In genomic region chr16:11328172-11329079, GRCh38 we compare ENCODE assay signal across 9 cellular contexts. TPM values are rescaled to one million over a fixed set of nuclear protein-coding genes. Genes with fewer than 3 reads are reported as not detected.
A peak's percentile ranks its signal among the peaks of the same experiment; 100 is the strongest.
DNase-seq lines count a peak whose midpoint lies in the region; ATAC-seq, FAIRE-seq and TF ChIP-seq lines count a peak whose summit lies in the region.
"Had no signal": no experiment of that assay in that cellular context is flagged by ENCODE, and none has a peak within 500 bp of the region (broad histone marks: within the 10 kb centered on the region; RNA-seq: fewer than 3 reads in every experiment).

No MANE protein-coding gene starts in this region.

- H3K4me3 ChIP-seq in endothelial cell of umbilical vein (replicated peaks in 1 of 3; ENCODE audit: insufficient read depth in 1 of 3, low read depth in 1 of 3, low read length in 3 of 3) (no peak overlapping the region), upper lobe of right lung (no peak overlapping the region)

- H3K4ac ChIP-seq in H9 (ENCODE audit: low read depth, low read length), result no peak overlapping the region; the same call in 1 of the 2 replicates

- H3K36me3 Mint-ChIP-seq in H9 (ENCODE audit: insufficient read depth in 1 of 3, low read depth in 3 of 3), result peaks cover 0 to 4% (median 0%) of the 10 kb centered on the region in 3 experiments; a peak in 4 of 7 replicates
- peaks cover 31% of the 10 kb centered on the region for H3K36me3 Mint-ChIP-seq in activated CD4-positive, alpha-beta T cell treated with anti-CD3 and anti-CD28 coated beads, Interleukin-2, amount 10 ng/mL, durations not matched to agents 7 days and 5 days (ENCODE audit: low read depth)
- H3K36me3 Mint-ChIP-seq in naive thymus-derived CD8-positive, alpha-beta T cell, result no peaks in the 10 kb centered on the region

- POLR2A ChIA-PET in activated CD4-positive, alpha-beta T cell treated with anti-CD3 and anti-CD28 coated beads, Interleukin-2, amount 10 ng/mL, durations not matched to agents 7 days and 5 days (lab: Charles Lee), result interaction anchor here (0.9 kb wide), 1 partner anchor 72 kb away, joined by 4 read pairs; the partner anchor contains the start of gene SOCS1
- POLR2A ChIA-PET in endothelial cell of umbilical vein (lab: Charles Lee), result no interaction called here
- POLR2A ChIA-PET in naive thymus-derived CD8-positive, alpha-beta T cell (lab: Charles Lee), result interaction anchor here (0.9 to 1.2 kb wide), 6 partner anchors 9 to 73 kb away, joined by 3 to 5 read pairs (median 3); partner anchors contain the start of gene SOCS1

- DNase-seq in GM12892 (ENCODE audit: insufficient read length) (peak; percentile 78), H9 (peak; percentile 97), LoVo (ENCODE audit: low spot score) (peak; percentile 39), endothelial cell of umbilical vein (ENCODE audit: low read depth, low spot score) (peak; percentile 79), upper lobe of right lung (no peak), DMS153 (lab: John Stamatoyannopoulos, UW) (no peak)
- peak; percentile 75 for DNase-seq in activated CD4-positive, alpha-beta T cell treated with anti-CD3 and anti-CD28 coated beads, Interleukin-2, amount 10 ng/mL, durations not matched to agents 7 days and 5 days
- DNase-seq in naive thymus-derived CD8-positive, alpha-beta T cell, result peak in 9 of 10 donors; percentile 13 to 78 (median 44)

- peak; percentile 92 for FAIRE-seq in GM12892 (lab: Jason Lieb, UNC)
- FAIRE-seq in endothelial cell of umbilical vein (lab: Jason Lieb, UNC), result peak; percentile 99

- H3K27ac Mint-ChIP-seq in H9, result peak overlapping the region; percentile 92 to 98 (median 97)
- peak overlapping the region; percentile 94 for H3K27ac Mint-ChIP-seq in activated CD4-positive, alpha-beta T cell treated with anti-CD3 and anti-CD28 coated beads, Interleukin-2, amount 10 ng/mL, durations not matched to agents 7 days and 5 days
- peak overlapping the region; percentile 61 to 93 (median 78) for H3K27ac Mint-ChIP-seq in naive thymus-derived CD8-positive, alpha-beta T cell

- H3K79me2 ChIP-seq in H9 (ENCODE audit: insufficient read depth, low read length) (no peaks in the 10 kb centered on the region), endothelial cell of umbilical vein (ENCODE audit: control insufficient read depth, insufficient read depth, low read length) (no peaks in the 10 kb centered on the region)

- peak overlapping the region; percentile 85 for H3K18ac ChIP-seq in H9 (ENCODE audit: insufficient read length, low read depth, low read length)

- dilution Hi-C loops in endothelial cell of umbilical vein (cut with MboI; ENCODE audit: extremely low pct_ligation_motif_present, low sequenced_read_pairs), result no loop called here

- BruUV-seq in endothelial cell of umbilical vein (replicated peaks; lab: Mats Ljungman, UMichigan), result no TSS peak

- peak overlapping the region; percentile 65 for H2AK5ac ChIP-seq in H9 (ENCODE audit: insufficient read length, low read length)

- peak overlapping the region; percentile 46 for H3K9ac ChIP-seq in H9 (ENCODE audit: extremely low read depth, insufficient read length, low read length)
- H3K9ac ChIP-seq in endothelial cell of umbilical vein (replicated peaks; ENCODE audit: extremely low read depth, insufficient read depth, low read length), result no peak overlapping the region

- H3K27me3 ChIP-seq in H9 (ENCODE audit: insufficient read depth, low read length) (no peaks in the 10 kb centered on the region), endothelial cell of umbilical vein (ENCODE audit: control insufficient read depth in 2 of 2, insufficient read depth in 2 of 2, low read length in 2 of 2) (peaks cover 0 to 2% of the 10 kb centered on the region in 2 experiments), upper lobe of right lung (no peaks in the 10 kb centered on the region)
- H3K27me3 ChIP-seq: neutrophil had no signal

- H3K9me3 ChIP-seq in H9 (ENCODE audit: control insufficient read depth, low read depth, low read length) (no peaks in the 10 kb centered on the region), endothelial cell of umbilical vein (replicated peaks; ENCODE audit: control insufficient read depth, insufficient read depth, low read length) (no peaks in the 10 kb centered on the region), upper lobe of right lung (no peaks in the 10 kb centered on the region)
- H3K9me3 ChIP-seq: neutrophil had no signal

- peak; percentile 92 to 94 for ATAC-seq in naive thymus-derived CD8-positive, alpha-beta T cell
- peak; percentile 89 for ATAC-seq in upper lobe of right lung

- peak overlapping the region; percentile 39 for H3K56ac ChIP-seq in H9 (ENCODE audit: insufficient read length, low read depth, low read length)

- no peak overlapping the region for H4K8ac ChIP-seq in H9 (replicated peaks; ENCODE audit: insufficient read length, low read depth, low read length)

- H3K4me2 ChIP-seq in H9 (ENCODE audit: insufficient read depth, insufficient read length, low read length), result peak overlapping the region; percentile 58
- H3K4me2 ChIP-seq in endothelial cell of umbilical vein (ENCODE audit: insufficient read depth, low read length), result peak overlapping the region; percentile 62

- H3K23me2 ChIP-seq in H9 (ENCODE audit: insufficient read length, low read depth, low read length, poor library complexity, severe bottlenecking), result peaks cover 4% of the 10 kb centered on the region

- peak overlapping the region; percentile 55 for H3T11ph ChIP-seq in H9 (ENCODE audit: low read length)

- no peak overlapping the region for H2BK15ac ChIP-seq in H9 (ENCODE audit: low read depth, low read length)

- H4K5ac ChIP-seq in H9 (ENCODE audit: insufficient read length, low read depth, low read length), result peak overlapping the region; percentile 93

- no peaks in the 10 kb centered on the region; a peak in 1 of 5 replicates for H3K9me3 Mint-ChIP-seq in H9
- H3K9me3 Mint-ChIP-seq in activated CD4-positive, alpha-beta T cell treated with anti-CD3 and anti-CD28 coated beads, Interleukin-2, amount 10 ng/mL, durations not matched to agents 7 days and 5 days, result peaks cover 2% of the 10 kb centered on the region
- H3K9me3 Mint-ChIP-seq in naive thymus-derived CD8-positive, alpha-beta T cell, result peaks cover 0 to 3% (median 0%) of the 10 kb centered on the region in 9 donors

- H3K4me3 Mint-ChIP-seq in H9, result peak overlapping the region; percentile 31 to 64
- H3K4me3 Mint-ChIP-seq in activated CD4-positive, alpha-beta T cell treated with anti-CD3 and anti-CD28 coated beads, Interleukin-2, amount 10 ng/mL, durations not matched to agents 7 days and 5 days, result peak overlapping the region; percentile 71
- peak overlapping the region; percentile 14 to 83 (median 74) for H3K4me3 Mint-ChIP-seq in naive thymus-derived CD8-positive, alpha-beta T cell

- peak overlapping the region; percentile 53 for H2BK120ac ChIP-seq in H9 (ENCODE audit: low read depth, low read length, poor library complexity, severe bottlenecking)

- H3K4me1 ChIP-seq in H9 (ENCODE audit: insufficient read depth, low read length) (peaks cover 7% of the 10 kb centered on the region; the same call in 1 of the 2 replicates), endothelial cell of umbilical vein (ENCODE audit: control insufficient read depth, extremely low read depth, insufficient read depth, low read length) (peaks cover 13% of the 10 kb centered on the region), upper lobe of right lung (peaks cover 24% of the 10 kb centered on the region)

- H2BK20ac ChIP-seq in H9 (ENCODE audit: low read depth, low read length, poor library complexity, severe bottlenecking), result no peak overlapping the region

- H3K23ac ChIP-seq in H9 (ENCODE audit: insufficient read length, low read depth, low read length), result no peak overlapping the region

- no peaks in the 10 kb centered on the region for H3K36me3 ChIP-seq in endothelial cell of umbilical vein (ENCODE audit: control insufficient read depth in 2 of 2, extremely low read depth in 1 of 2, insufficient read depth in 2 of 2, low read length in 2 of 2)
- no peaks in the 10 kb centered on the region for H3K36me3 ChIP-seq in upper lobe of right lung
- H3K36me3 ChIP-seq: neutrophil had no signal

- H4K20me1 ChIP-seq in H9 (ENCODE audit: control insufficient read depth, insufficient read depth, insufficient read length) (no peaks in the 10 kb centered on the region), endothelial cell of umbilical vein (replicated peaks; ENCODE audit: control insufficient read depth, extremely low read depth, insufficient read depth, low read length) (no peaks in the 10 kb centered on the region)

- no peaks in the 10 kb centered on the region for H3K79me1 ChIP-seq in H9 (ENCODE audit: insufficient read depth, low read depth, low read length, poor library complexity, severe bottlenecking)

- peak overlapping the region; percentile 72; the same call in 1 of the 2 replicates for H3K14ac ChIP-seq in H9 (ENCODE audit: insufficient read depth, low read length)

- CTCF ChIA-PET in activated CD4-positive, alpha-beta T cell treated with anti-CD3 and anti-CD28 coated beads, Interleukin-2, amount 10 ng/mL, durations not matched to agents 7 days and 5 days (lab: Charles Lee), result interaction anchor here (0.6 to 0.7 kb wide), 2 partner anchors 36 kb away, joined by 3 to 4 read pairs; no protein-coding TSS in a partner anchor
- CTCF ChIA-PET in endothelial cell of umbilical vein (lab: Charles Lee), result interaction anchor here (0.6 kb wide), 1 partner anchor 13 kb away, joined by 3 read pairs; no protein-coding TSS in a partner anchor

- peak overlapping the region; percentile 88 for H2BK12ac ChIP-seq in H9 (ENCODE audit: insufficient read length, low read depth, low read length)

- TF ChIP-seq CTCF in H9 (conservative IDR thresholded peaks at IDR 0.05) (no peak), endothelial cell of umbilical vein (IDR thresholded peaks at IDR 0.05; ENCODE audit: extremely low read depth in 1 of 2, insufficient read depth in 1 of 2, low read depth in 1 of 2, low read length in 2 of 2) (no peak), upper lobe of right lung (IDR thresholded peaks at IDR 0.05) (no peak)

- peak overlapping the region; percentile 99 for H3K27ac ChIP-seq in H9 (ENCODE audit: insufficient read length, low read depth, low read length)
- no peak overlapping the region for H3K27ac ChIP-seq in endothelial cell of umbilical vein (ENCODE audit: insufficient read depth, low read depth, low read length)
- peak overlapping the region; percentile 14 for H3K27ac ChIP-seq in upper lobe of right lung
- H3K27ac ChIP-seq: neutrophil had no signal

- H3K27me3 Mint-ChIP-seq in H9 (ENCODE audit: low read depth), result no peaks in the 10 kb centered on the region
- H3K27me3 Mint-ChIP-seq in activated CD4-positive, alpha-beta T cell treated with anti-CD3 and anti-CD28 coated beads, Interleukin-2, amount 10 ng/mL, durations not matched to agents 7 days and 5 days, result no peaks in the 10 kb centered on the region
- H3K27me3 Mint-ChIP-seq in naive thymus-derived CD8-positive, alpha-beta T cell, result no peaks in the 10 kb centered on the region

- no CpG with 5 or more reads among the region's 12 CpGs for WGBS in H9 (ENCODE audit: extremely low coverage, insufficient read length, low lambda C conversion rate)

- H3K4me1 Mint-ChIP-seq in H9, result peaks cover 43 to 46% of the 10 kb centered on the region in 2 experiments
- H3K4me1 Mint-ChIP-seq in activated CD4-positive, alpha-beta T cell treated with anti-CD3 and anti-CD28 coated beads, Interleukin-2, amount 10 ng/mL, durations not matched to agents 7 days and 5 days, result peaks cover 68% of the 10 kb centered on the region
- peaks cover 13 to 59% (median 36%) of the 10 kb centered on the region in 4 donors for H3K4me1 Mint-ChIP-seq in naive thymus-derived CD8-positive, alpha-beta T cell

- intact Hi-C loops in endothelial cell of umbilical vein (cut with micrococcal nuclease), result no loop called here
- intact Hi-C loops in upper lobe of right lung (cut with DNase I), result no loop called here

- peak; percentile 65; the same call in 1 of the 2 replicates for TF ChIP-seq POLR2A in GM12892 (IDR thresholded peaks at IDR 0.05; ENCODE audit: low read depth, low read length)
- no peak for TF ChIP-seq POLR2A in endothelial cell of umbilical vein (IDR thresholded peaks at IDR 0.05; ENCODE audit: low read depth, low read length)

- no peak overlapping the region for H2AFZ ChIP-seq in H9 (ENCODE audit: low read length)
- peak overlapping the region; percentile 7 for H2AFZ ChIP-seq in endothelial cell of umbilical vein (ENCODE audit: low read depth, low read length)

- peak overlapping the region; percentile 60 for H4K91ac ChIP-seq in H9 (ENCODE audit: insufficient read length, low read depth, low read length)

- no peaks in the 10 kb centered on the region for H3K9me1 ChIP-seq in endothelial cell of umbilical vein (replicated peaks; ENCODE audit: control insufficient read depth, extremely low read depth, insufficient read depth, low read length)

- peak overlapping the region; percentile 83 for H2BK5ac ChIP-seq in H9 (ENCODE audit: insufficient read length, low read length)

RNA-seq across cellular contexts. Expression of gene RMI2, which starts 16.8 kb away (rescaled TPM):
- 25.7 TPM for polyA plus RNA-seq in GM12892 (2012; ENCODE audit: missing spikeins)
- 55.7 and 57.6 TPM in 2 replicates for total RNA-seq in H9 (2021)
- total RNA-seq in activated CD4-positive, alpha-beta T cell treated with anti-CD3 and anti-CD28 coated beads, Interleukin-2, amount 10 ng/mL, durations not matched to agents 7 days and 5 days, result 10 to 100 TPM; 53.5 to 55.1 TPM
- total RNA-seq in endothelial cell of umbilical vein, result 7.7 and 11.1 TPM in 2 replicates
- 3.3 and 5.3 TPM in 2 replicates for polyA plus RNA-seq in endothelial cell of umbilical vein
- polyA plus RNA-seq in endothelial cell of umbilical vein (2011; cell fraction: cytosol; rRNA removed), result 4.5 and 5.9 TPM in 2 replicates
- 3.4 and 6.0 TPM in 2 replicates for polyA plus RNA-seq in endothelial cell of umbilical vein (2011; cell fraction: nucleus; rRNA removed)
- polyA plus RNA-seq in endothelial cell of umbilical vein (2012), result 6.7 and 12.5 TPM in 2 replicates
- polyA minus RNA-seq in endothelial cell of umbilical vein, result 4.1 and 5.3 TPM in 2 replicates
- 13.8 TPM for polyA minus RNA-seq in endothelial cell of umbilical vein (2011; cell fraction: cytosol; rRNA and poly(A)+ RNA removed)
- polyA minus RNA-seq in endothelial cell of umbilical vein (2011; cell fraction: nucleus; rRNA and poly(A)+ RNA removed), result 2.7 and 5.0 TPM in 2 replicates
- total RNA-seq in naive thymus-derived CD8-positive, alpha-beta T cell, result 1 to 10 TPM; 2.4 to 2.8 TPM
- polyA plus RNA-seq in naive thymus-derived CD8-positive, alpha-beta T cell, result 10 to 100 TPM in 1 of 3 donors, 1 to 10 TPM in 2; 1.3 to 13.5 (median 7.1) TPM
- total RNA-seq in upper lobe of right lung, result 1.2 TPM

RNA-seq across cellular contexts. Expression of gene PRM1, which starts 47.3 kb away (rescaled TPM):
- not detected for polyA plus RNA-seq in GM12892 (2012; ENCODE audit: missing spikeins)
- total RNA-seq in H9 (2021), result not detected in 2 replicates
- total RNA-seq in activated CD4-positive, alpha-beta T cell treated with anti-CD3 and anti-CD28 coated beads, Interleukin-2, amount 10 ng/mL, durations not matched to agents 7 days and 5 days, result not detected
- total RNA-seq in endothelial cell of umbilical vein, result not detected in 2 replicates
- not detected in 2 replicates for polyA plus RNA-seq in endothelial cell of umbilical vein
- polyA plus RNA-seq in endothelial cell of umbilical vein (2011; cell fraction: cytosol; rRNA removed), result not detected in 2 replicates
- polyA plus RNA-seq in endothelial cell of umbilical vein (2011; cell fraction: nucleus; rRNA removed), result not detected in 2 replicates
- not detected in 2 replicates for polyA plus RNA-seq in endothelial cell of umbilical vein (2012)
- not detected in 2 replicates for polyA minus RNA-seq in endothelial cell of umbilical vein
- polyA minus RNA-seq in endothelial cell of umbilical vein (2011; cell fraction: cytosol; rRNA and poly(A)+ RNA removed), result not detected
- polyA minus RNA-seq in endothelial cell of umbilical vein (2011; cell fraction: nucleus; rRNA and poly(A)+ RNA removed), result not detected in 2 replicates
- total RNA-seq in naive thymus-derived CD8-positive, alpha-beta T cell, result not detected
- polyA plus RNA-seq in naive thymus-derived CD8-positive, alpha-beta T cell, result not detected
- total RNA-seq in upper lobe of right lung, result not detected

RNA-seq across cellular contexts. Expression of gene PRM2, which starts 52.1 kb away (rescaled TPM):
- 0.61 TPM for polyA plus RNA-seq in GM12892 (2012; ENCODE audit: missing spikeins)
- total RNA-seq in H9 (2021), result not detected in 2 replicates
- total RNA-seq in activated CD4-positive, alpha-beta T cell treated with anti-CD3 and anti-CD28 coated beads, Interleukin-2, amount 10 ng/mL, durations not matched to agents 7 days and 5 days, result not detected
- total RNA-seq in endothelial cell of umbilical vein, result not detected in 2 replicates
- not detected in 2 replicates for polyA plus RNA-seq in endothelial cell of umbilical vein
- polyA plus RNA-seq in endothelial cell of umbilical vein (2011; cell fraction: cytosol; rRNA removed), result not detected in 2 replicates
- not detected in 2 replicates for polyA plus RNA-seq in endothelial cell of umbilical vein (2011; cell fraction: nucleus; rRNA removed)
- polyA plus RNA-seq in endothelial cell of umbilical vein (2012), result not detected in 2 replicates
- not detected in 2 replicates for polyA minus RNA-seq in endothelial cell of umbilical vein
- polyA minus RNA-seq in endothelial cell of umbilical vein (2011; cell fraction: cytosol; rRNA and poly(A)+ RNA removed), result not detected
- not detected in 2 replicates for polyA minus RNA-seq in endothelial cell of umbilical vein (2011; cell fraction: nucleus; rRNA and poly(A)+ RNA removed)
- total RNA-seq in naive thymus-derived CD8-positive, alpha-beta T cell, result not detected
- not detected for polyA plus RNA-seq in naive thymus-derived CD8-positive, alpha-beta T cell
- total RNA-seq in upper lobe of right lung, result not detected

RNA-seq across cellular contexts. Expression of gene PRM3, which starts 55.0 kb away (rescaled TPM):
- polyA plus RNA-seq in GM12892 (2012; ENCODE audit: missing spikeins), result not detected
- total RNA-seq in H9 (2021) (not detected in 2 replicates), endothelial cell of umbilical vein (not detected in 2 replicates), upper lobe of right lung (not detected)
- total RNA-seq in activated CD4-positive, alpha-beta T cell treated with anti-CD3 and anti-CD28 coated beads, Interleukin-2, amount 10 ng/mL, durations not matched to agents 7 days and 5 days, result not detected
- polyA plus RNA-seq in endothelial cell of umbilical vein, result not detected in 2 replicates
- polyA plus RNA-seq in endothelial cell of umbilical vein (2011; cell fraction: cytosol; rRNA removed), result not detected in 2 replicates
- not detected in 2 replicates for polyA plus RNA-seq in endothelial cell of umbilical vein (2011; cell fraction: nucleus; rRNA removed)
- not detected in 2 replicates for polyA plus RNA-seq in endothelial cell of umbilical vein (2012)
- polyA minus RNA-seq in endothelial cell of umbilical vein, result not detected in 2 replicates
- not detected for polyA minus RNA-seq in endothelial cell of umbilical vein (2011; cell fraction: cytosol; rRNA and poly(A)+ RNA removed)
- not detected in 2 replicates for polyA minus RNA-seq in endothelial cell of umbilical vein (2011; cell fraction: nucleus; rRNA and poly(A)+ RNA removed)
- not detected for total RNA-seq in naive thymus-derived CD8-positive, alpha-beta T cell
- polyA plus RNA-seq in naive thymus-derived CD8-positive, alpha-beta T cell, result not detected

RNA-seq across cellular contexts. Expression of gene TNP2, which starts 59.3 kb away (rescaled TPM):
- 0.81 TPM for polyA plus RNA-seq in GM12892 (2012; ENCODE audit: missing spikeins)
- total RNA-seq in H9 (2021), result not detected in 2 replicates
- total RNA-seq in activated CD4-positive, alpha-beta T cell treated with anti-CD3 and anti-CD28 coated beads, Interleukin-2, amount 10 ng/mL, durations not matched to agents 7 days and 5 days, result not detected
- total RNA-seq in endothelial cell of umbilical vein, result not detected in 2 replicates
- polyA plus RNA-seq in endothelial cell of umbilical vein, result not detected in 2 replicates
- not detected in 2 replicates for polyA plus RNA-seq in endothelial cell of umbilical vein (2011; cell fraction: cytosol; rRNA removed)
- polyA plus RNA-seq in endothelial cell of umbilical vein (2011; cell fraction: nucleus; rRNA removed), result not detected in 2 replicates
- polyA plus RNA-seq in endothelial cell of umbilical vein (2012), result not detected in 2 replicates
- not detected in 2 replicates for polyA minus RNA-seq in endothelial cell of umbilical vein
- polyA minus RNA-seq in endothelial cell of umbilical vein (2011; cell fraction: cytosol; rRNA and poly(A)+ RNA removed), result not detected
- polyA minus RNA-seq in endothelial cell of umbilical vein (2011; cell fraction: nucleus; rRNA and poly(A)+ RNA removed), result not detected in 2 replicates
- total RNA-seq in naive thymus-derived CD8-positive, alpha-beta T cell, result not detected
- polyA plus RNA-seq in naive thymus-derived CD8-positive, alpha-beta T cell, result not detected
- total RNA-seq in upper lobe of right lung, result not detected

Comparison
In these comparisons a context has a peak if more than half of its experiments do, and no peak if none do; other contexts are left out.
1. DNase-seq: peak in GM12892 (single experiment), H9 (single experiment), LoVo (single experiment), activated CD4-positive, alpha-beta T cell treated with anti-CD3 and anti-CD28 coated beads, Interleukin-2, amount 10 ng/mL, durations not matched to agents 7 days and 5 days (single experiment), endothelial cell of umbilical vein (single experiment) and naive thymus-derived CD8-positive, alpha-beta T cell (9 of 10); none in upper lobe of right lung (single experiment) and DMS153 (single experiment).
2. Peak in every context shown above with its lines, with median percentiles within 50 percentile points of each other: H3K27ac Mint-ChIP-seq and H3K4me3 Mint-ChIP-seq.